ENCODE assay signal across 8 cellular contexts in the genomic region with DNA sequence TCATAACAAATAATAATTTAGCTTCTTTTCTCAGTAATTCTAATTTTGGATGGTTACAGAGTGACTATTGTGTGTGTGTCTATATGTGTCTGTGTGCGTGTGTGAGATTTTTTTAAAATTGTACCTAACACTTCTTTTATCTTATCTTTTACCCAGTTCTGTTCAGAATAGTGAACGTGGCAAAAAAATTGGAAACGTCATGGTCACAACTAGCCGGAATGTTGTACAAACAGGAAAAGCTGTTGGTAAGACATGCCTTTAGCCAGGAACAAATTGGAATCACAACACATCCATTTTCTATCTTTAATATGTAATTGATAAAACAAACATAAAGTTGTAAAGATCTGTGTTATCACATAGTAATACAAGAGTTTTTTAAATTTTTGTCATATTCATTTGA.
"Had no signal": no experiment of that assay in that cellular context is flagged by ENCODE, and none has a peak within 500 bp of the region (broad histone marks: within the 10 kb centered on the region; RNA-seq: fewer than 3 reads in every experiment).

No MANE protein-coding gene starts in this region.

- DNase-seq: GM23248, GOT3, H7, IMR-90, KG1 had no signal

- H3K4me3 ChIP-seq: GM23248, HAP-1, K562 had no signal

- H3K9me3 ChIP-seq: HAP-1 had no signal

- ATAC-seq: HCT116, K562 had no signal

- H3K4me1 ChIP-seq: HAP-1 had no signal
